ENCODE assay signal across 4 cellular contexts in genomic region chr7:63765541-63765940, GRCh38.
DNase-seq lines count a peak whose midpoint lies in the region; ATAC-seq and TF ChIP-seq lines count a peak whose summit lies in the region.
"Not testable (repeated sequence)": the region's sequence is repeated elsewhere in the genome, so short reads cannot be mapped to it uniquely, and the experiment has no call there.

No MANE protein-coding gene starts in this region.

- peaks cover 20 to 37% (median 28%) of the 10 kb centered on the region in 7 donors for H3K9me3 Mint-ChIP-seq in CD14-positive monocyte
- not testable (repeated sequence) for H3K9me3 Mint-ChIP-seq in stimulated activated naive B cell treated with anti-CD40 and anti-IgM and Interleukin-4, amounts not matched to agents 10 μg/mL and 1 μg/mL and 100 μg/mL, for 72 hours

- H3K36me3 Mint-ChIP-seq in CD14-positive monocyte; stimulated activated naive B cell treated with anti-CD40 and anti-IgM and Interleukin-4, amounts not matched to agents 10 μg/mL and 1 μg/mL and 100 μg/mL, for 72 hours: not testable (repeated sequence)

- H3K4me3 Mint-ChIP-seq in CD14-positive monocyte; stimulated activated naive B cell treated with anti-CD40 and anti-IgM and Interleukin-4, amounts not matched to agents 10 μg/mL and 1 μg/mL and 100 μg/mL, for 72 hours: not testable (repeated sequence)

- H3K27me3 Mint-ChIP-seq in CD14-positive monocyte (ENCODE audit: low read depth in 3 of 3); stimulated activated naive B cell treated with anti-CD40 and anti-IgM and Interleukin-4, amounts not matched to agents 10 μg/mL and 1 μg/mL and 100 μg/mL, for 72 hours: not testable (repeated sequence)

- 93% methylated on average over 13 of the region's 13 CpGs for WGBS in esophagus muscularis mucosa

- not testable (repeated sequence) for H3K4me1 ChIP-seq in esophagus muscularis mucosa

- not testable (repeated sequence) for TF ChIP-seq EP300 in esophagus muscularis mucosa (IDR thresholded peaks at IDR 0.05)

- H3K36me3 ChIP-seq in esophagus muscularis mucosa: not testable (repeated sequence)

- not testable (repeated sequence) for H3K27ac Mint-ChIP-seq in CD14-positive monocyte
- peak overlapping the region; percentile 14 for H3K27ac Mint-ChIP-seq in stimulated activated naive B cell treated with anti-CD40 and anti-IgM and Interleukin-4, amounts not matched to agents 10 μg/mL and 1 μg/mL and 100 μg/mL, for 72 hours

- H3K27ac ChIP-seq in esophagus muscularis mucosa (replicated peaks in 1 of 4): not testable (repeated sequence)

- not testable (repeated sequence) for TF ChIP-seq POLR2A in esophagus muscularis mucosa (IDR thresholded peaks at IDR 0.05; ENCODE audit: low read depth)

- not testable (repeated sequence) for H3K4me3 ChIP-seq in esophagus muscularis mucosa

- DNase-seq in CD14-positive monocyte (ENCODE audit: low spot score): peak; percentile 31
- DNase-seq in GM03348 (ENCODE audit: low spot score): peak; percentile 0
- DNase-seq in esophagus muscularis mucosa (ENCODE audit: extremely low spot score): peak; percentile 60
- DNase-seq in stimulated activated naive B cell treated with anti-CD40 and anti-IgM and Interleukin-4, amounts not matched to agents 10 μg/mL and 1 μg/mL and 100 μg/mL, for 72 hours: not testable (repeated sequence)

- H3K9me3 ChIP-seq in esophagus muscularis mucosa: not testable (repeated sequence)

- H3K4me1 Mint-ChIP-seq in CD14-positive monocyte; stimulated activated naive B cell treated with anti-CD40 and anti-IgM and Interleukin-4, amounts not matched to agents 10 μg/mL and 1 μg/mL and 100 μg/mL, for 72 hours: not testable (repeated sequence)

- intact Hi-C loops in CD14-positive monocyte (cut with micrococcal nuclease); esophagus muscularis mucosa (cut with DNase I): not testable (repeated sequence)

- TF ChIP-seq CTCF in CD14-positive monocyte (IDR thresholded peaks at IDR 0.05); esophagus muscularis mucosa (IDR thresholded peaks at IDR 0.05): not testable (repeated sequence)

- not testable (repeated sequence) for H3K27me3 ChIP-seq in esophagus muscularis mucosa

- ATAC-seq in stimulated activated naive B cell treated with anti-CD40 and anti-IgM and Interleukin-4, amounts not matched to agents 10 μg/mL and 1 μg/mL and 100 μg/mL, for 72 hours (replicated peaks): not testable (repeated sequence)
